In genomic region chr17:19363114-19363438, GRCh38 we compare ENCODE assay signal across 8 cellular contexts. TPM values are rescaled to one million over a fixed set of nuclear protein-coding genes. Genes with fewer than 3 reads are reported as not detected.
DNase-seq lines count a peak whose midpoint lies in the region; ATAC-seq lines count a peak whose summit lies in the region.

No MANE protein-coding gene starts in this region.

- H3K4me3 ChIP-seq in HUES64 (ENCODE audit: low read length) (peak overlapping the region; percentile 75), iPS-11a (ENCODE audit: low read depth, low read length) (peak overlapping the region; percentile 71)

- H3K4me1 ChIP-seq in HUES64 (ENCODE audit: insufficient read depth, low read length) = no peaks in the 10 kb centered on the region

- no peak for DNase-seq in stimulated activated CD4-positive, alpha-beta T cell treated with anti-CD3 and anti-CD28 coated beads, Interleukin-2, amount 100 ng/mL, for 48 hours
- no peak for DNase-seq in activated effector memory CD4-positive, alpha-beta T cell treated with Interleukin-2 at 50 U/mL for 16 hours
- DNase-seq in stimulated activated CD4-positive, alpha-beta T cell treated with anti-CD3 and anti-CD28 coated beads, Interleukin-4, amount 100 ng/mL, for 24 hours = no peak
- no peak for DNase-seq in HPDE6-E6E7 (ENCODE audit: extremely low spot score)

- H3K27ac Mint-ChIP-seq in activated T-helper 17 cell treated with anti-CD3 and anti-CD28 coated beads, Interleukin-2, amount 50 U/mL, for 72 hours = no peak overlapping the region
- peak overlapping the region; percentile 22 for H3K27ac Mint-ChIP-seq in stimulated activated memory B cell treated with anti-CD40 and anti-IgM and Interleukin-4, amounts not matched to agents 10 μg/mL and 1 μg/mL and 100 μg/mL, for 72 hours

- H3K36me3 Mint-ChIP-seq in activated T-helper 17 cell treated with anti-CD3 and anti-CD28 coated beads, Interleukin-2, amount 50 U/mL, for 72 hours (ENCODE audit: low read depth) = no peaks in the 10 kb centered on the region
- H3K36me3 Mint-ChIP-seq in stimulated activated memory B cell treated with anti-CD40 and anti-IgM and Interleukin-4, amounts not matched to agents 10 μg/mL and 1 μg/mL and 100 μg/mL, for 72 hours = no peaks in the 10 kb centered on the region

- peaks cover 5% of the 10 kb centered on the region for H3K4me1 Mint-ChIP-seq in activated T-helper 17 cell treated with anti-CD3 and anti-CD28 coated beads, Interleukin-2, amount 50 U/mL, for 72 hours
- peaks cover 21% of the 10 kb centered on the region for H3K4me1 Mint-ChIP-seq in stimulated activated memory B cell treated with anti-CD40 and anti-IgM and Interleukin-4, amounts not matched to agents 10 μg/mL and 1 μg/mL and 100 μg/mL, for 72 hours

- WGBS in HUES64 = 43% methylated on average over 14 of the region's 14 CpGs

- H3K9me3 ChIP-seq in HUES64 (ENCODE audit: insufficient read depth, low read depth, low read length) = no peaks in the 10 kb centered on the region

- no peak overlapping the region for H3K27ac ChIP-seq in HUES64 (ENCODE audit: low read depth, low read length)

- no peaks in the 10 kb centered on the region for H3K9me3 Mint-ChIP-seq in activated T-helper 17 cell treated with anti-CD3 and anti-CD28 coated beads, Interleukin-2, amount 50 U/mL, for 72 hours
- H3K9me3 Mint-ChIP-seq in stimulated activated memory B cell treated with anti-CD40 and anti-IgM and Interleukin-4, amounts not matched to agents 10 μg/mL and 1 μg/mL and 100 μg/mL, for 72 hours = no peaks in the 10 kb centered on the region

- H3K36me3 ChIP-seq in HUES64 (ENCODE audit: insufficient read depth, low read length) = peaks cover under 1% of the 10 kb centered on the region; the same call in 1 of the 2 replicates

- H3K27me3 Mint-ChIP-seq in activated T-helper 17 cell treated with anti-CD3 and anti-CD28 coated beads, Interleukin-2, amount 50 U/mL, for 72 hours = peaks cover 18% of the 10 kb centered on the region
- peaks cover 8% of the 10 kb centered on the region for H3K27me3 Mint-ChIP-seq in stimulated activated memory B cell treated with anti-CD40 and anti-IgM and Interleukin-4, amounts not matched to agents 10 μg/mL and 1 μg/mL and 100 μg/mL, for 72 hours

- no peaks in the 10 kb centered on the region for H3K27me3 ChIP-seq in HUES64 (ENCODE audit: insufficient read depth, low read length)

- no peak for ATAC-seq in activated T-helper 17 cell treated with anti-CD3 and anti-CD28 coated beads, Interleukin-2, amount 50 U/mL, for 72 hours (replicated peaks)
- ATAC-seq in stimulated activated memory B cell treated with anti-CD40 and anti-IgM and Interleukin-4, amounts not matched to agents 10 μg/mL and 1 μg/mL and 100 μg/mL, for 72 hours = no peak

- peak overlapping the region; percentile 82 for H3K4me3 Mint-ChIP-seq in activated T-helper 17 cell treated with anti-CD3 and anti-CD28 coated beads, Interleukin-2, amount 50 U/mL, for 72 hours
- peak overlapping the region; percentile 84 for H3K4me3 Mint-ChIP-seq in stimulated activated memory B cell treated with anti-CD40 and anti-IgM and Interleukin-4, amounts not matched to agents 10 μg/mL and 1 μg/mL and 100 μg/mL, for 72 hours

- H3K9ac ChIP-seq in HUES64 (ENCODE audit: low read depth, low read length) = no peak overlapping the region

RNA-seq across cellular contexts. Expression of gene B9D1, which starts 0.6 kb away (rescaled TPM):
- 25.8 TPM for polyA plus RNA-seq in HUES64 (2013, experiment 1 of 2)
- polyA plus RNA-seq in HUES64 (2013, experiment 2 of 2) = 26.4 TPM
- 1 to 10 TPM; 2.8 to 3.4 TPM for total RNA-seq in activated T-helper 17 cell treated with anti-CD3 and anti-CD28 coated beads, Interleukin-2, amount 50 U/mL, for 72 hours

RNA-seq across cellular contexts. Expression of gene MAPK7, which starts 15.2 kb away (rescaled TPM):
- polyA plus RNA-seq in HUES64 (2013, experiment 1 of 2) = 29.0 TPM
- 25.9 TPM for polyA plus RNA-seq in HUES64 (2013, experiment 2 of 2)
- total RNA-seq in activated T-helper 17 cell treated with anti-CD3 and anti-CD28 coated beads, Interleukin-2, amount 50 U/mL, for 72 hours = 10 to 100 TPM; 22.1 to 39.3 TPM

RNA-seq across cellular contexts. Expression of gene MFAP4, which starts 23.9 kb away (rescaled TPM):
- 5.8 TPM for polyA plus RNA-seq in HUES64 (2013, experiment 1 of 2)
- 5.0 TPM for polyA plus RNA-seq in HUES64 (2013, experiment 2 of 2)
- total RNA-seq in activated T-helper 17 cell treated with anti-CD3 and anti-CD28 coated beads, Interleukin-2, amount 50 U/mL, for 72 hours = not detected

RNA-seq across cellular contexts. Expression of gene RNF112, which starts 48.0 kb away (rescaled TPM):
- polyA plus RNA-seq in HUES64 (2013, experiment 1 of 2) = 1.1 TPM
- polyA plus RNA-seq in HUES64 (2013, experiment 2 of 2) = 1.2 TPM
- total RNA-seq in activated T-helper 17 cell treated with anti-CD3 and anti-CD28 coated beads, Interleukin-2, amount 50 U/mL, for 72 hours = 1 to 10 TPM in 1 of 2 donors, under 1 TPM in 1; 0.56 to 3.1 TPM
